In the genomic region with DNA sequence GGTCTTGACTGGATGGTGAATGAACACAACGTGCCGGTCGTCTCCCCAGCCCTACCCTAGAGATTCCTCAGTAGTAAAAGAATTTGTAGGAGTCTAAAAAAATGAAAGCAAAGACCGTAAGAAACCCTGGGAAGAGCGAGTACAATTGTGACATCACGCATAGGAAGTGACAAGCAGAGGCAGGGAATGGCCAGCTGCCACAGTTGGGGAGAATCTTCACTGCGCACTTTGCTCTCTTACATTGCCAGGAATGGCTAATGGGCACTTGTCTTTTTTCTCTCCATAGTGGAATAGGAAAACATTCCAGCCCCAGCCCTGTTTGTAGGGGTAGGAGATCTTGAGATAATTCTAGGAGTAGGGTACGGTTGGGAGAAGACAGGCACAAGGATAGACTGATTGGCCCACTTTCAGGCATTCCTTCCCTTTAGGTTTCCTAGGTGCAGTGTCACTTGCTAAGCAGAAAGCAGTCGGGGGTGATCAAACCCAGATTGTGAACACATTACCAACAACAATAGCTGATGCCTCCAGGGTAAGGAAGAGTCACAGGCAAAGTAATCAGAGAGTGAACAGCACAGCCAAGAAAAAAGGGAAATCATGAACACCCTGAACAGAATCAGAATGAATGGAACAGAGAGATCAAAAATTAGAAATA, we compare ENCODE assay signal across 22 cellular contexts.
DNase-seq lines count a peak whose midpoint lies in the region; ATAC-seq and TF ChIP-seq lines count a peak whose summit lies in the region.
"Had no signal": no experiment of that assay in that cellular context is flagged by ENCODE, and none has a peak within 500 bp of the region (broad histone marks: within the 10 kb centered on the region; RNA-seq: fewer than 3 reads in every experiment).

No MANE protein-coding gene starts in this region.

- H3K36me3 ChIP-seq in PC-3 (ENCODE audit: low read depth, low read length) (no peaks in the 10 kb centered on the region), right lobe of liver (no peaks in the 10 kb centered on the region), trophoblast cell (ENCODE audit: control insufficient read depth in 1 of 2, insufficient read depth in 2 of 2, low read length in 2 of 2) (no peaks in the 10 kb centered on the region), adrenal gland (replicated peaks in 1 of 2) (no peaks in the 10 kb centered on the region)
- H3K36me3 ChIP-seq: SJCRH30 had no signal

- POLR2A ChIA-PET in PC-3 (lab: Charles Lee; ENCODE audit: unreplicated experiment), result interaction anchor here (0.6 kb wide), 1 partner anchor 311 kb away, joined by 3 read pairs; no protein-coding TSS in a partner anchor

- H2AK5ac ChIP-seq in trophoblast cell (ENCODE audit: low read length), result no peak overlapping the region

- H3K79me1 ChIP-seq in trophoblast cell (ENCODE audit: low read length), result no peaks in the 10 kb centered on the region

- no peak overlapping the region for H2BK12ac ChIP-seq in trophoblast cell (ENCODE audit: low read length)

- no peaks in the 10 kb centered on the region for H3F3A ChIP-seq in PC-3 (ENCODE audit: low read length, unreplicated experiment)

- H3K9ac ChIP-seq in PC-3 (ENCODE audit: low read length) (no peak overlapping the region), trophoblast cell (ENCODE audit: low read length) (no peak overlapping the region)

- H3K9me2 ChIP-seq in PC-3 (replicated peaks; ENCODE audit: low read length), result no peaks in the 10 kb centered on the region

- H2BK120ac ChIP-seq in trophoblast cell (ENCODE audit: insufficient read depth, low read length, poor library complexity), result no peak overlapping the region

- no peak overlapping the region for H3K27ac ChIP-seq in PC-3 (ENCODE audit: low read length)
- H3K27ac ChIP-seq in right lobe of liver, result peak overlapping the region; percentile 12 to 91 (median 76)
- H3K27ac ChIP-seq in trophoblast cell (ENCODE audit: low read depth, low read length), result no peak overlapping the region
- H3K27ac ChIP-seq in adrenal gland, result no peak overlapping the region
- H3K27ac ChIP-seq: C4-2B, SJCRH30 had no signal

- intact Hi-C loops in PC-3 (cut with micrococcal nuclease), result no loop called here
- intact Hi-C loops in right lobe of liver (cut with DNase I), result no loop called here
- intact Hi-C loops in adrenal gland (cut with DNase I), result no loop called here

- DNase-seq in PC-3 (peak; percentile 17), epithelial cell of esophagus (ENCODE audit: low read depth) (peak; percentile 23), right lobe of liver (peak; percentile 26 to 73 (median 57)), trophoblast cell (peak; percentile 8 to 44), A172 (ENCODE audit: low spot score) (no peak), NCI-H446 treated with DMSO at 0.1 percent for 48 hours (lab: John Stamatoyannopoulos, UW) (no peak), NCI-H510A treated with DMSO at 0.1 percent for 48 hours (lab: John Stamatoyannopoulos, UW) (no peak), adrenal gland (no peak)
- DNase-seq: CD8-positive, alpha-beta T cell; DMS79 treated with DMSO at 0.1 percent for 48 hours; HCEC 1CT; IMR-90; KG1; MM.1S; NCI-H1694; NCI-H2081; NCI-H2227 treated with DMSO at 0.1 percent for 48 hours; NCI-H510A; NCI-H774; SJCRH30 had no signal

- H3K79me2 ChIP-seq in PC-3 (ENCODE audit: low read length) (no peaks in the 10 kb centered on the region), trophoblast cell (ENCODE audit: control insufficient read depth, insufficient read depth, low read length, poor library complexity) (no peaks in the 10 kb centered on the region)

- CTCF ChIA-PET in PC-3 (lab: Charles Lee), result no interaction called here

- no peak for TF ChIP-seq POLR2A in right lobe of liver (IDR thresholded peaks at IDR 0.05)
- no peak for TF ChIP-seq POLR2A in adrenal gland (IDR thresholded peaks at IDR 0.05)

- no peak overlapping the region for H4K8ac ChIP-seq in trophoblast cell (ENCODE audit: low read depth, low read length)

- H3K9me3 ChIP-seq in PC-3 (ENCODE audit: low read length) (no peaks in the 10 kb centered on the region), right lobe of liver (no peaks in the 10 kb centered on the region), trophoblast cell (ENCODE audit: insufficient read depth, low read depth, low read length) (no peaks in the 10 kb centered on the region), adrenal gland (replicated peaks in 1 of 3) (no peaks in the 10 kb centered on the region)
- H3K9me3 ChIP-seq: SJCRH30 had no signal

- 62% methylated on average over 9 of the region's 9 CpGs for WGBS in right lobe of liver (ENCODE audit: insufficient coverage, low coverage, low lambda C conversion rate, missing lambda C conversion rate)
- no CpG with 5 or more reads among the region's 9 CpGs for WGBS in trophoblast cell (ENCODE audit: extremely low coverage, insufficient coverage, insufficient read length)
- 83 to 92% (median 87%) methylated on average over 9 of the region's 9 CpGs for WGBS in adrenal gland, 4 donors

- no peak overlapping the region for H2BK5ac ChIP-seq in trophoblast cell (ENCODE audit: low read depth, low read length, poor library complexity)

- H3K4me1 ChIP-seq in PC-3 (ENCODE audit: insufficient read depth, low read length) (peaks cover 25% of the 10 kb centered on the region), right lobe of liver (peaks cover 0 to 62% (median 21%) of the 10 kb centered on the region in 4 donors), trophoblast cell (ENCODE audit: control insufficient read depth in 1 of 2, insufficient read depth in 2 of 2, low read length in 2 of 2) (peaks cover 0 to 3% of the 10 kb centered on the region in 2 experiments), adrenal gland (replicated peaks in 1 of 2) (no peaks in the 10 kb centered on the region)
- H3K4me1 ChIP-seq: SJCRH30 had no signal

- ATAC-seq in PC-3 (peak; percentile 32), right lobe of liver (peak; percentile 16 to 41 (median 22))
- ATAC-seq: CD8-positive, alpha-beta T cell; Right ventricle myocardium inferior had no signal

- H2AFZ ChIP-seq in PC-3 (ENCODE audit: low read length) (no peak overlapping the region), trophoblast cell (ENCODE audit: insufficient read depth, low read length, poor library complexity) (no peak overlapping the region)

- H3K4me3 ChIP-seq in PC-3 (ENCODE audit: low read length), result no peak overlapping the region
- H3K4me3 ChIP-seq in epithelial cell of esophagus (ENCODE audit: low read length), result no peak overlapping the region
- no peak overlapping the region for H3K4me3 ChIP-seq in right lobe of liver
- H3K4me3 ChIP-seq in trophoblast cell (ENCODE audit: low read depth, low read length), result no peak overlapping the region
- H3K4me3 ChIP-seq in adrenal gland, result no peak overlapping the region
- H3K4me3 ChIP-seq: SJCRH30 had no signal

- H3K27me3 ChIP-seq in PC-3 (ENCODE audit: low read length) (no peaks in the 10 kb centered on the region), right lobe of liver (no peaks in the 10 kb centered on the region), trophoblast cell (ENCODE audit: insufficient read depth, low read length) (no peaks in the 10 kb centered on the region), adrenal gland (no peaks in the 10 kb centered on the region)
- H3K27me3 ChIP-seq: SJCRH30 had no signal

- no peaks in the 10 kb centered on the region for H4K20me1 ChIP-seq in PC-3 (ENCODE audit: low read length)

- H3K4me2 ChIP-seq in PC-3 (ENCODE audit: low read length) (no peak overlapping the region), trophoblast cell (ENCODE audit: low read length) (no peak overlapping the region)

- no peak overlapping the region for H3K18ac ChIP-seq in trophoblast cell (ENCODE audit: low read length)

- no peak overlapping the region for H3K4ac ChIP-seq in trophoblast cell (ENCODE audit: low read depth, low read length)

- no peak overlapping the region for H4K12ac ChIP-seq in trophoblast cell (ENCODE audit: low read depth, low read length)

- no peak overlapping the region for H4K91ac ChIP-seq in trophoblast cell (ENCODE audit: low read depth, low read length)

- TF ChIP-seq CTCF in PC-3 (conservative IDR thresholded peaks at IDR 0.05; ENCODE audit: low read depth, low read length) (no peak), epithelial cell of esophagus (IDR thresholded peaks at IDR 0.05; ENCODE audit: insufficient read depth, low read depth, low read length, missing control alignments) (no peak), right lobe of liver (IDR thresholded peaks at IDR 0.05) (no peak), adrenal gland (IDR thresholded peaks at IDR 0.05) (no peak)

- H3K14ac ChIP-seq in trophoblast cell (ENCODE audit: low read length), result no peak overlapping the region

- H3K23ac ChIP-seq in trophoblast cell (ENCODE audit: low read length), result no peak overlapping the region

- no TSS peak for BruUV-seq in PC-3 (replicated peaks; lab: Mats Ljungman, UMichigan)

Comparison
In these comparisons a context has a peak if more than half of its experiments do, and no peak if none do; other contexts are left out.
1. DNase-seq: peak in PC-3 (single experiment), epithelial cell of esophagus (single experiment), right lobe of liver (3 of 3) and trophoblast cell (2 of 2); none in A172 (single experiment), NCI-H446 treated with DMSO at 0.1 percent for 48 hours (single experiment), NCI-H510A treated with DMSO at 0.1 percent for 48 hours (single experiment) and adrenal gland (0 of 7).
2. H3K27ac ChIP-seq: peak in right lobe of liver (3 of 3); none in PC-3 (single experiment), trophoblast cell (single experiment) and adrenal gland (0 of 5).